ENCODE assay signal across 29 cellular contexts in genomic region chr6:15955484-15955883, GRCh38.
"Had no signal": no experiment of that assay in that cellular context is flagged by ENCODE, and none has a peak within 500 bp of the region (broad histone marks: within the 10 kb centered on the region; RNA-seq: fewer than 3 reads in every experiment).

No MANE protein-coding gene starts in this region.

- H3K36me3 ChIP-seq: left lung, lower lobe of right lung, neural progenitor cell, neutrophil, prostate gland, stomach, thyroid gland, transverse colon, upper lobe of left lung had no signal

- H3K9me3 ChIP-seq: left lung, lower lobe of right lung, neutrophil, prostate gland, stomach, testis, thyroid gland, transverse colon, upper lobe of left lung had no signal

- ATAC-seq: natural killer cell; right cardiac atrium; stimulated activated naive B cell treated with anti-CD40 and anti-IgM and Interleukin-4, amounts not matched to agents 10 μg/mL and 1 μg/mL and 100 μg/mL, for 72 hours; stimulated activated naive CD8-positive, alpha-beta T cell treated with anti-CD3 and anti-CD28 coated beads, Interleukin-15, Interleukin-2, amounts not matched to agents 100 U/mL and 50 U/mL, for 24 hours had no signal

- H3K4me2 ChIP-seq: neural progenitor cell had no signal

- H3K27ac Mint-ChIP-seq: mesothelial cell of epicardium; natural killer cell; nephron progenitor cell; neural progenitor cell; stimulated activated naive B cell treated with anti-CD40 and anti-IgM and Interleukin-4, amounts not matched to agents 10 μg/mL and 1 μg/mL and 100 μg/mL, for 72 hours had no signal

- H3K9me3 Mint-ChIP-seq: mesothelial cell of epicardium, natural killer cell, neural progenitor cell had no signal

- H3K9ac ChIP-seq: neural progenitor cell had no signal

- H3K27me3 ChIP-seq: left lung, neural progenitor cell, neutrophil, stomach, testis, thyroid gland, transverse colon, upper lobe of left lung had no signal

- H3K27ac ChIP-seq: left lung, lower lobe of right lung, neural progenitor cell, neutrophil, prostate gland, skin epidermis, stomach, testis, thyroid gland had no signal

- H3K36me3 Mint-ChIP-seq: mesothelial cell of epicardium, naive B cell, natural killer cell, neural progenitor cell had no signal

- H3K4me3 Mint-ChIP-seq: mesothelial cell of epicardium; naive B cell; natural killer cell; nephron progenitor cell; neural progenitor cell; stimulated activated naive B cell treated with anti-CD40 and anti-IgM and Interleukin-4, amounts not matched to agents 10 μg/mL and 1 μg/mL and 100 μg/mL, for 72 hours had no signal

- H3K4me1 ChIP-seq: neural progenitor cell, prostate gland had no signal

- DNase-seq: hippocampal formation; left colon; left lung; lower lobe of right lung; mammary epithelial cell; mesendoderm; naive B cell; natural killer cell; nephron progenitor cell; occipital lobe; posterior cingulate gyrus; retina; right cardiac atrium; stimulated activated CD4-positive, alpha-beta T cell treated with anti-CD3 and anti-CD28 coated beads, Interleukin-12 subunit alpha, Interleukin-12 subunit beta, amount 100 ng/mL, for 4 hours; stimulated activated CD4-positive, alpha-beta T cell treated with anti-CD3 and anti-CD28 coated beads, Interleukin-15, amount 100 ng/mL, for 24 hours; stimulated activated CD4-positive, alpha-beta T cell treated with anti-CD3 and anti-CD28 coated beads, Interleukin-2, amount 100 ng/mL, for 24 hours; stimulated activated CD4-positive, alpha-beta T cell treated with anti-CD3 and anti-CD28 coated beads, Interleukin-4, amount 100 ng/mL, for 1 hour; stimulated activated naive B cell treated with anti-CD40 and anti-IgM and Interleukin-4, amounts not matched to agents 10 μg/mL and 1 μg/mL and 100 μg/mL, for 72 hours; stimulated activated naive CD8-positive, alpha-beta T cell treated with anti-CD3 and anti-CD28 coated beads, Interleukin-15, Interleukin-2, amounts not matched to agents 100 U/mL and 50 U/mL, for 24 hours; stomach; testis; thyroid gland; transverse colon; upper lobe of left lung had no signal

- H2AFZ ChIP-seq: neural progenitor cell had no signal

- H3K4me3 ChIP-seq: left lung, lower lobe of right lung, neural progenitor cell, prostate gland, skin epidermis, stomach, testis, thyroid gland, transverse colon, upper lobe of left lung had no signal
